In genomic region chr19:3176715-3177501, GRCh38 we compare ENCODE assay signal across 8 cellular contexts.
DNase-seq lines count a peak whose midpoint lies in the region; ATAC-seq and TF ChIP-seq lines count a peak whose summit lies in the region.

No MANE protein-coding gene starts in this region.

- H3K79me2 ChIP-seq in ACC112 (ENCODE audit: control insufficient read depth, insufficient read depth, low read length, unreplicated experiment), result no peaks in the 10 kb centered on the region

- no peak for TF ChIP-seq CTCF in LNCaP clone FGC (IDR thresholded peaks at IDR 0.05; ENCODE audit: control insufficient read depth, extremely low read depth, insufficient read depth)

- H3K4me1 ChIP-seq in ACC112 (ENCODE audit: control insufficient read depth, insufficient read depth, low read length, unreplicated experiment), result peaks cover 15% of the 10 kb centered on the region

- H3K27me3 ChIP-seq in ACC112 (ENCODE audit: insufficient read depth, low read length), result no peaks in the 10 kb centered on the region

- H3K27ac ChIP-seq in ACC112 (ENCODE audit: low read depth, low read length), result peak overlapping the region; percentile 29; the same call in 1 of the 2 replicates

- no peak overlapping the region for H2AFZ ChIP-seq in ACC112 (ENCODE audit: low read length, unreplicated experiment)

- no peaks in the 10 kb centered on the region for H3K36me3 ChIP-seq in ACC112 (ENCODE audit: insufficient read depth, low read length)

- no peak overlapping the region for H3K4me3 ChIP-seq in ACC112 (ENCODE audit: low read depth, low read length)
- 0 out of 2 replicates have a peak overlapping the region, but pooled peaks have one; percentile 19 for H3K4me3 ChIP-seq in LNCaP clone FGC (ENCODE audit: low read depth, low read length)

- no peak for DNase-seq in LNCaP clone FGC (ENCODE audit: low read depth)
- peak; percentile 82 for DNase-seq in activated CD8-positive, alpha-beta memory T cell treated with anti-CD3 and anti-CD28 coated beads, Interleukin-2, amount 50 U/mL, for 48 hours
- DNase-seq in hepatic stellate cell (ENCODE audit: low spot score), result peak; percentile 80
- peak; percentile 48 to 56 for DNase-seq in stimulated activated CD8-positive, alpha-beta memory T cell treated with anti-CD3 and anti-CD28 coated beads, Interleukin-4, amount 100 ng/mL, for 1 hour (ENCODE audit: low read depth in 2 of 2, low spot score in 1 of 2)
- no peak for DNase-seq in DMS114 treated with DMSO at 0.1 percent for 48 hours (lab: John Stamatoyannopoulos, UW; ENCODE audit: unreplicated experiment)
- no peak for DNase-seq in midbrain (lab: John Stamatoyannopoulos, UW)

- ATAC-seq in HG03378 (IDR thresholded peaks at IDR 0.05; ENCODE audit: unreplicated experiment), result no peak

Comparison
In these comparisons a context has a peak if more than half of its experiments do, and no peak if none do; other contexts are left out.
1. DNase-seq: peak in activated CD8-positive, alpha-beta memory T cell treated with anti-CD3 and anti-CD28 coated beads, Interleukin-2, amount 50 U/mL, for 48 hours (single experiment), hepatic stellate cell (single experiment) and stimulated activated CD8-positive, alpha-beta memory T cell treated with anti-CD3 and anti-CD28 coated beads, Interleukin-4, amount 100 ng/mL, for 1 hour (2 of 2); none in LNCaP clone FGC (single experiment), DMS114 treated with DMSO at 0.1 percent for 48 hours (single experiment) and midbrain (single experiment).